Comparison of ENCODE assay signal across 1 cellular context in the genomic region with DNA sequence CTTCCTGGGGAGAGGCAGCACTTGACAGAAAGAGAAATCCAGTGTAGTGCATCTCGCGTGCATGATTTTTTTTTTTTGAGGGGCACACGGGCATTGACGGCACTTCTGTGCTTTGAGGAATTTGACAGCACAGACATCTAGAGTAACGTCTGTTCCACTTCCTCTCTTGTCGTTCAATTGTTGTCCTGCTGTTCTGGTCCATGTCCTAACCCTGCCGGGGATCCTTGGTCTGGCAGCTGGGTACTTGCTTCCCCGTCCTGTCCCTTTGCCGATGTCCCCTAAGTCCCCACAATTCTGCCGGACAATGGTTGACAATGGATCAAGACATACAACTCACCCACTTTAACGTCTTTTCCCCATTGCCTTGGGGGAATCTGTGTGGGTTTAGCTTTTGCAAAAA.
TF ChIP-seq lines count a peak whose summit lies in the region.

No MANE protein-coding gene starts in this region.

TF ChIP-seq in A549, 52 proteins besides CTCF, POLR2A, EP300 and RAD21 (continued from another document):
- TF ChIP-seq, protein P1, sequence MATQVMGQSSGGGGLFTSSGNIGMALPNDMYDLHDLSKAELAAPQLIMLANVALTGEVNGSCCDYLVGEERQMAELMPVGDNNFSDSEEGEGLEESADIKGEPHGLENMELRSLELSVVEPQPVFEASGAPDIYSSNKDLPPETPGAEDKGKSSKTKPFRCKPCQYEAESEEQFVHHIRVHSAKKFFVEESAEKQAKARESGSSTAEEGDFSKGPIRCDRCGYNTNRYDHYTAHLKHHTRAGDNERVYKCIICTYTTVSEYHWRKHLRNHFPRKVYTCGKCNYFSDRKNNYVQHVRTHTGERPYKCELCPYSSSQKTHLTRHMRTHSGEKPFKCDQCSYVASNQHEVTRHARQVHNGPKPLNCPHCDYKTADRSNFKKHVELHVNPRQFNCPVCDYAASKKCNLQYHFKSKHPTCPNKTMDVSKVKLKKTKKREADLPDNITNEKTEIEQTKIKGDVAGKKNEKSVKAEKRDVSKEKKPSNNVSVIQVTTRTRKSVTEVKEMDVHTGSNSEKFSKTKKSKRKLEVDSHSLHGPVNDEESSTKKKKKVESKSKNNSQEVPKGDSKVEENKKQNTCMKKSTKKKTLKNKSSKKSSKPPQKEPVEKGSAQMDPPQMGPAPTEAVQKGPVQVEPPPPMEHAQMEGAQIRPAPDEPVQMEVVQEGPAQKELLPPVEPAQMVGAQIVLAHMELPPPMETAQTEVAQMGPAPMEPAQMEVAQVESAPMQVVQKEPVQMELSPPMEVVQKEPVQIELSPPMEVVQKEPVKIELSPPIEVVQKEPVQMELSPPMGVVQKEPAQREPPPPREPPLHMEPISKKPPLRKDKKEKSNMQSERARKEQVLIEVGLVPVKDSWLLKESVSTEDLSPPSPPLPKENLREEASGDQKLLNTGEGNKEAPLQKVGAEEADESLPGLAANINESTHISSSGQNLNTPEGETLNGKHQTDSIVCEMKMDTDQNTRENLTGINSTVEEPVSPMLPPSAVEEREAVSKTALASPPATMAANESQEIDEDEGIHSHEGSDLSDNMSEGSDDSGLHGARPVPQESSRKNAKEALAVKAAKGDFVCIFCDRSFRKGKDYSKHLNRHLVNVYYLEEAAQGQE (IDR thresholded peaks at IDR 0.05), result no peak
- no peak for TF ChIP-seq HOXA7 (CRISPR knock-in tag; IDR thresholded peaks at IDR 0.05)
